Comparison of ENCODE assay signal across 27 cellular contexts in the genomic region with DNA sequence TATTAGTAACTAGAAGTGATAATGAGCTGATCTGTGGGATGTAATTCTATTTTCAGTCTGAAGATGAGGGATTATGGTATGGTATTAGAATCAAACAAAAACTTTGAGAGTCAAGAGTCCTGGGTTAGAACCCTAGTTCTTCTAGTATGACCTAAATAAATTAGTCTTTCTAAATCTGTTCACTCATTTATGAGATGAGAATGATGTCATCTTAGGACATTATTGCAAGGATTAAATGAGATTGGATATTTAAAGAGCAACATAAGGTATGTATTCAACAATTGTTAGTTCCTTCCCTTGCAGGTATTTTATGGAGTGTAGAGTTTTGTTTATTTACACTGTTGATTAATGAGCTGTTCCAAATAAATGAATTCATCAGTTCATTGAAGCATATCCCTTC.
"Had no signal": no experiment of that assay in that cellular context is flagged by ENCODE, and none has a peak within 500 bp of the region (broad histone marks: within the 10 kb centered on the region; RNA-seq: fewer than 3 reads in every experiment).

No MANE protein-coding gene starts in this region.

- H3K27me3 ChIP-seq: colonic mucosa, esophagus squamous epithelium, gastrocnemius medialis, heart right ventricle had no signal

- H3K36me3 ChIP-seq: colonic mucosa had no signal

- H3K4me1 ChIP-seq: colonic mucosa, esophagus squamous epithelium, gastrocnemius medialis, left ventricle myocardium inferior, lower lobe of right lung had no signal

- H3K9me3 ChIP-seq: colonic mucosa, esophagus squamous epithelium, gastrocnemius medialis, heart right ventricle, left ventricle myocardium inferior, lower lobe of right lung had no signal

- FAIRE-seq: endometrium, kidney had no signal

- H3K27ac ChIP-seq: colonic mucosa, epithelial cell of prostate, esophagus squamous epithelium, gastrocnemius medialis, heart right ventricle, left ventricle myocardium inferior, lower lobe of right lung had no signal

- ATAC-seq: effector memory CD8-positive, alpha-beta T cell; esophagus mucosa; gastrocnemius medialis; heart right ventricle; left colon; left lobe of liver; lower lobe of right lung; naive thymus-derived CD4-positive, alpha-beta T cell had no signal

- H3K4me3 ChIP-seq: colonic mucosa, esophagus squamous epithelium, gastrocnemius medialis, heart right ventricle, left ventricle myocardium inferior, lower lobe of right lung had no signal

- DNase-seq: colonic mucosa; cortex of kidney; effector CD8-positive, alpha-beta T cell; effector memory CD8-positive, alpha-beta T cell; endodermal cell; erythroblast; esophagus squamous epithelium; foreskin fibroblast; foreskin melanocyte; gastrocnemius medialis; glutamatergic neuron; head of caudate nucleus; heart right ventricle; hippocampal formation; islet precursor cell; kidney; kidney glomerular epithelial cell; left colon; left ventricle myocardium inferior; lower lobe of right lung; mesendoderm; midbrain; naive thymus-derived CD4-positive, alpha-beta T cell had no signal
